14 cellular contexts compared by ENCODE assay signal in genomic region chr1:234768569-234769283, GRCh38.
DNase-seq lines count a peak whose midpoint lies in the region; ATAC-seq, FAIRE-seq and TF ChIP-seq lines count a peak whose summit lies in the region.
"Had no signal": no experiment of that assay in that cellular context is flagged by ENCODE, and none has a peak within 500 bp of the region (broad histone marks: within the 10 kb centered on the region; RNA-seq: fewer than 3 reads in every experiment).

No MANE protein-coding gene starts in this region.

- H3K79me2 ChIP-seq in K562 (ENCODE audit: control insufficient read depth, insufficient read depth, low read length): no peaks in the 10 kb centered on the region
- H3K79me2 ChIP-seq in SK-N-SH (ENCODE audit: insufficient read depth): no peaks in the 10 kb centered on the region

- POLR2A ChIA-PET in K562 (lab: Yijun Ruan, JAX) (interaction anchor here (0.6 to 1.2 kb wide), 2 partner anchors 149 to 157 kb away, joined by 3 to 5 read pairs; no protein-coding TSS in a partner anchor), SK-N-SH (lab: Yijun Ruan, JAX) (interaction anchor here (0.8 to 2.5 kb wide), 3 partner anchors 45 to 157 kb away, joined by 3 to 18 read pairs (median 8); no protein-coding TSS in a partner anchor)

- TF ChIP-seq EP300 in K562 (IDR thresholded peaks at IDR 0.05; ENCODE audit: low read length) (no peak), SK-N-SH (IDR thresholded peaks at IDR 0.05; ENCODE audit: borderline replicate concordance in 1 of 2, low read depth in 1 of 2, low read length in 1 of 2) (no peak)

- H3K36me3 ChIP-seq in K562 (ENCODE audit: control insufficient read depth, insufficient read depth, low read length) (no peaks in the 10 kb centered on the region), SK-N-SH (replicated peaks in 1 of 2; ENCODE audit: control insufficient read depth in 1 of 2, insufficient read depth in 2 of 2, low read length in 1 of 2) (no peaks in the 10 kb centered on the region)
- H3K36me3 ChIP-seq: left ventricle myocardium inferior, right lobe of liver had no signal

- H3K9me3 ChIP-seq in K562 (replicated peaks; ENCODE audit: control insufficient read depth, insufficient read depth, low read depth, low read length) (no peaks in the 10 kb centered on the region), SK-N-SH (no peaks in the 10 kb centered on the region)
- H3K9me3 ChIP-seq: left ventricle myocardium inferior, right lobe of liver had no signal

- H2AFZ ChIP-seq in K562 (ENCODE audit: low read depth, low read length): no peak overlapping the region; the same call in 1 of the 2 replicates
- no peak overlapping the region for H2AFZ ChIP-seq in SK-N-SH (ENCODE audit: low read depth)

- BruUV-seq in K562 (replicated peaks; lab: Mats Ljungman, UMichigan): no TSS peak

- CTCF ChIA-PET in K562 (lab: Yijun Ruan, JAX; ENCODE audit: low intra/inter-chr PET ratio): no interaction called here
- CTCF ChIA-PET in SK-N-SH (lab: Yijun Ruan, JAX): interaction anchor here (0.6 to 1.2 kb wide), 2 partner anchors 33 to 44 kb away, joined by 3 read pairs; no protein-coding TSS in a partner anchor

- FAIRE-seq in K562 (lab: Jason Lieb, UNC) (no peak), RCC 7860 (lab: Jason Lieb, UNC) (no peak)

- peaks cover 16 to 34% of the 10 kb centered on the region in 2 experiments for H3K4me1 ChIP-seq in K562 (replicated peaks in 1 of 2; ENCODE audit: control insufficient read depth in 2 of 2, insufficient read depth in 2 of 2, low read length in 2 of 2)
- H3K4me1 ChIP-seq in SK-N-SH (ENCODE audit: control insufficient read depth in 1 of 2, insufficient read depth in 2 of 2, low read depth in 1 of 2, low read length in 1 of 2): peaks cover 12 to 44% of the 10 kb centered on the region in 2 experiments

- in situ Hi-C loops in GM13976 (cut with MboI; ENCODE audit: low sequenced_read_pairs, unreplicated experiment): loop anchor here (25.0 kb wide), 1 partner anchor 319 kb away; no protein-coding TSS in a partner anchor
- in situ Hi-C loops in K562 (cut with MboI): no loop called here

- ATAC-seq in K562 (no peak), HG02763 (IDR thresholded peaks at IDR 0.05; ENCODE audit: unreplicated experiment) (no peak)
- ATAC-seq: right lobe of liver had no signal

- no peak for TF ChIP-seq CTCF in GM13976 (IDR thresholded peaks at IDR 0.05; ENCODE audit: borderline replicate concordance, control extremely low read depth, extremely low read depth, insufficient read depth, missing control alignments)
- TF ChIP-seq CTCF in K562 (IDR thresholded peaks at IDR 0.05 in 2 of 3, conservative IDR thresholded peaks at IDR 0.05 in 1 of 3; ENCODE audit: insufficient read depth in 2 of 3, low read depth in 1 of 3, low read length in 3 of 3): no peak
- TF ChIP-seq CTCF in SK-N-SH (IDR thresholded peaks at IDR 0.05): no peak

- no peak overlapping the region for H3K4me3 ChIP-seq in K562
- no peak overlapping the region for H3K4me3 ChIP-seq in SK-N-SH (ENCODE audit: low read depth in 2 of 2, low read length in 1 of 2)
- H3K4me3 ChIP-seq: left ventricle myocardium inferior, right lobe of liver had no signal

- H4K20me1 ChIP-seq in K562 (replicated peaks; ENCODE audit: control insufficient read depth, insufficient read depth, low read length): no peaks in the 10 kb centered on the region
- H4K20me1 ChIP-seq in SK-N-SH (ENCODE audit: insufficient read depth): no peaks in the 10 kb centered on the region

- H3K9ac ChIP-seq in K562 (ENCODE audit: insufficient read depth in 1 of 2, low read depth in 2 of 2, low read length in 2 of 2) (peak overlapping the region in 1 of 2 experiments; percentile 45; a peak in 2 of 4 replicates), SK-N-SH (no peak overlapping the region)

- no peak for TF ChIP-seq POLR2A in K562 (conservative IDR thresholded peaks at IDR 0.05)

- peaks cover 0 to 7% of the 10 kb centered on the region in 2 experiments; a peak in 1 of 5 replicates for H3K27me3 ChIP-seq in K562 (ENCODE audit: control insufficient read depth in 2 of 2, insufficient read depth in 2 of 2, low read length in 2 of 2)
- no peaks in the 10 kb centered on the region for H3K27me3 ChIP-seq in SK-N-SH (ENCODE audit: insufficient read depth)
- H3K27me3 ChIP-seq: right lobe of liver had no signal

- H3K27ac ChIP-seq in K562 (ENCODE audit: extremely low read depth, low read depth, low read length) (no peak overlapping the region), SK-N-SH (ENCODE audit: low read depth in 2 of 2, low read length in 1 of 2) (no peak overlapping the region; a peak in 1 of 4 replicates)
- H3K27ac ChIP-seq: left ventricle myocardium inferior, right lobe of liver had no signal

- TF ChIP-seq RAD21 in K562 (CRISPR knock-in tag; conservative IDR thresholded peaks at IDR 0.05 in 1 of 2, IDR thresholded peaks at IDR 0.05 in 1 of 2) (no peak), SK-N-SH (IDR thresholded peaks at IDR 0.05; ENCODE audit: low read length) (no peak)

- H3K9me1 ChIP-seq in K562 (ENCODE audit: control insufficient read depth, insufficient read depth, low read length): no peaks in the 10 kb centered on the region

- intact Hi-C loops in K562 (cut with micrococcal nuclease): no loop called here

- WGBS in K562 (ENCODE audit: insufficient coverage, low coverage, missing lambda C conversion rate): 56% methylated on average over 16 of the region's 16 CpGs
- WGBS in SK-N-SH (ENCODE audit: low lambda C conversion rate): 86% methylated on average over 16 of the region's 16 CpGs

- DNase-seq in GM13976 (ENCODE audit: low spot score): peak; percentile 40
- peak; percentile 59 to 65 for DNase-seq in activated CD4-positive, alpha-beta T cell treated with anti-CD3 and anti-CD28 coated beads, Interleukin-2, amount 50 U/mL, for 48 hours
- DNase-seq in K562 (ENCODE audit: extremely low read depth in 1 of 4, low spot score in 3 of 4): no peak
- DNase-seq in stimulated activated CD4-positive, alpha-beta T cell treated with anti-CD3 and anti-CD28 coated beads, TNF-alpha, amount 100 ng/mL, for 4 hours (ENCODE audit: low read depth in 3 of 3): peak; percentile 38 to 60 (median 55)
- DNase-seq in SK-N-SH: no peak
- DNase-seq in RCC 7860 (ENCODE audit: low spot score): no peak
- DNase-seq in DMS53 treated with DMSO at 0.1 percent for 48 hours (lab: John Stamatoyannopoulos, UW; ENCODE audit: unreplicated experiment): no peak
- DNase-seq: central memory CD4-positive, alpha-beta T cell; DND-41; KBM-7; left ventricle myocardium inferior; NCI-H446 treated with DMSO at 0.1 percent for 48 hours had no signal

- H3K9me2 ChIP-seq in SK-N-SH: no peaks in the 10 kb centered on the region

- H3F3A ChIP-seq in SK-N-SH (replicated peaks; ENCODE audit: insufficient read depth): no peaks in the 10 kb centered on the region

- H3K4me2 ChIP-seq in K562 (ENCODE audit: insufficient read depth, low read length) (no peak overlapping the region), SK-N-SH (no peak overlapping the region)

TF ChIP-seq in K562, 482 proteins besides CTCF, POLR2A, EP300 and RAD21 (continues in another document):
- TF ChIP-seq TAL1 (IDR thresholded peaks at IDR 0.05): no peak
- TF ChIP-seq, protein P1, sequence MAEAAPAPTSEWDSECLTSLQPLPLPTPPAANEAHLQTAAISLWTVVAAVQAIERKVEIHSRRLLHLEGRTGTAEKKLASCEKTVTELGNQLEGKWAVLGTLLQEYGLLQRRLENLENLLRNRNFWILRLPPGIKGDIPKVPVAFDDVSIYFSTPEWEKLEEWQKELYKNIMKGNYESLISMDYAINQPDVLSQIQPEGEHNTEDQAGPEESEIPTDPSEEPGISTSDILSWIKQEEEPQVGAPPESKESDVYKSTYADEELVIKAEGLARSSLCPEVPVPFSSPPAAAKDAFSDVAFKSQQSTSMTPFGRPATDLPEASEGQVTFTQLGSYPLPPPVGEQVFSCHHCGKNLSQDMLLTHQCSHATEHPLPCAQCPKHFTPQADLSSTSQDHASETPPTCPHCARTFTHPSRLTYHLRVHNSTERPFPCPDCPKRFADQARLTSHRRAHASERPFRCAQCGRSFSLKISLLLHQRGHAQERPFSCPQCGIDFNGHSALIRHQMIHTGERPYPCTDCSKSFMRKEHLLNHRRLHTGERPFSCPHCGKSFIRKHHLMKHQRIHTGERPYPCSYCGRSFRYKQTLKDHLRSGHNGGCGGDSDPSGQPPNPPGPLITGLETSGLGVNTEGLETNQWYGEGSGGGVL (CRISPR knock-in tag; IDR thresholded peaks at IDR 0.05): no peak
- TF ChIP-seq ZSCAN29 (IDR thresholded peaks at IDR 0.05): no peak
- TF ChIP-seq CBX2 (IDR thresholded peaks at IDR 0.05; ENCODE audit: insufficient read depth, low read length, poor library complexity, severe bottlenecking): no peak
- TF ChIP-seq ARID1B (IDR thresholded peaks at IDR 0.05): no peak

TF ChIP-seq in SK-N-SH, 30 proteins besides CTCF, POLR2A, EP300 and RAD21:
- TF ChIP-seq ELF1 (IDR thresholded peaks at IDR 0.05): no peak
- no peak for TF ChIP-seq EZH2phosphoT487 (IDR thresholded peaks at IDR 0.05; ENCODE audit: borderline replicate concordance, low read depth)
- no peak for TF ChIP-seq FOXM1 (IDR thresholded peaks at IDR 0.05; ENCODE audit: low read depth)
- TF ChIP-seq SMC3 (IDR thresholded peaks at IDR 0.05; ENCODE audit: low read depth, low read length): no peak
- TF ChIP-seq ZBTB33 (IDR thresholded peaks at IDR 0.05; ENCODE audit: borderline replicate concordance, low read depth): no peak
- no peak for TF ChIP-seq MAX (IDR thresholded peaks at IDR 0.05; ENCODE audit: low read depth)

Comparison
In these comparisons a context has a peak if more than half of its experiments do, and no peak if none do; other contexts are left out.
1. DNase-seq: peak in GM13976 (single experiment), activated CD4-positive, alpha-beta T cell treated with anti-CD3 and anti-CD28 coated beads, Interleukin-2, amount 50 U/mL, for 48 hours (2 of 2) and stimulated activated CD4-positive, alpha-beta T cell treated with anti-CD3 and anti-CD28 coated beads, TNF-alpha, amount 100 ng/mL, for 4 hours (3 of 3); none in K562 (0 of 4), SK-N-SH (single experiment), RCC 7860 (single experiment) and DMS53 treated with DMSO at 0.1 percent for 48 hours (single experiment).